Comparison of ENCODE assay signal across 1 cellular context in the genomic region with DNA sequence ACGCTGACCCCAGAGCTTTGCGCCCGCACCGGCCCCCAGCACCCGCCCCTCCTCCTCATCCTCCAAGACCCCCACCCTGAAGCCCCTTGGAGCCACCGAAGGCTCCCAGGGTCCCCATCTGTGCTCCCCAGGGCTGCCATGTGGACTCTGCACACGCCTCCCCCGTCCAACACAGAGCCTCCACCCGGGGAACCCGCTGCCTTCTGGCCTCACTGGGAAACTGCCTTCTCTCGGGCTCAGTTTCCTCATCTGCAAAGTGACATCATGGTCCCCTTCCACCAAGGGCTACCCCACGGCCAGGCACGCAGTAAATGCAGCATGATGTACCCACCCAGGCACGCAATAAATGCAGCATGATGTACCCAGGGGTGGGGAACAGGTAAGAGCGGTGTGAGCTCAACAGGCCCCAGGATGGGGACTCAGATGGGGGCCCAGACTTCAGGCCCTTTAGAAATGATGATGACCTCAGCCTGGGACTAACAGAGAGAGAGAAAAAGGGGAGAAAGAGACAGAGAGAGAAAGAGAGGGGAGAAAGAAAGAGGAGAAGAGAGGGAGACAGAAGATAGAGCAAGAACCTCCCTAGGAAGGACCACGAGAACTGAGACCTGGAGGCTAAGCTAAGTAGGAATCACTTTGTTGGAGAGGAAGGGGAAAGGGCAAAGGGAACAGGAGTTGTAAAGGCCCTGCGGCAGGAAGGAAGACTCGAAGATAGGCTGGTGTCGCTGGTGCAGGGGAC.
TF ChIP-seq lines count a peak whose summit lies in the region.

No MANE protein-coding gene starts in this region.

TF ChIP-seq in HepG2, 621 proteins besides CTCF, POLR2A, EP300 and RAD21 (continued from another document):
- TF ChIP-seq, protein P1, sequence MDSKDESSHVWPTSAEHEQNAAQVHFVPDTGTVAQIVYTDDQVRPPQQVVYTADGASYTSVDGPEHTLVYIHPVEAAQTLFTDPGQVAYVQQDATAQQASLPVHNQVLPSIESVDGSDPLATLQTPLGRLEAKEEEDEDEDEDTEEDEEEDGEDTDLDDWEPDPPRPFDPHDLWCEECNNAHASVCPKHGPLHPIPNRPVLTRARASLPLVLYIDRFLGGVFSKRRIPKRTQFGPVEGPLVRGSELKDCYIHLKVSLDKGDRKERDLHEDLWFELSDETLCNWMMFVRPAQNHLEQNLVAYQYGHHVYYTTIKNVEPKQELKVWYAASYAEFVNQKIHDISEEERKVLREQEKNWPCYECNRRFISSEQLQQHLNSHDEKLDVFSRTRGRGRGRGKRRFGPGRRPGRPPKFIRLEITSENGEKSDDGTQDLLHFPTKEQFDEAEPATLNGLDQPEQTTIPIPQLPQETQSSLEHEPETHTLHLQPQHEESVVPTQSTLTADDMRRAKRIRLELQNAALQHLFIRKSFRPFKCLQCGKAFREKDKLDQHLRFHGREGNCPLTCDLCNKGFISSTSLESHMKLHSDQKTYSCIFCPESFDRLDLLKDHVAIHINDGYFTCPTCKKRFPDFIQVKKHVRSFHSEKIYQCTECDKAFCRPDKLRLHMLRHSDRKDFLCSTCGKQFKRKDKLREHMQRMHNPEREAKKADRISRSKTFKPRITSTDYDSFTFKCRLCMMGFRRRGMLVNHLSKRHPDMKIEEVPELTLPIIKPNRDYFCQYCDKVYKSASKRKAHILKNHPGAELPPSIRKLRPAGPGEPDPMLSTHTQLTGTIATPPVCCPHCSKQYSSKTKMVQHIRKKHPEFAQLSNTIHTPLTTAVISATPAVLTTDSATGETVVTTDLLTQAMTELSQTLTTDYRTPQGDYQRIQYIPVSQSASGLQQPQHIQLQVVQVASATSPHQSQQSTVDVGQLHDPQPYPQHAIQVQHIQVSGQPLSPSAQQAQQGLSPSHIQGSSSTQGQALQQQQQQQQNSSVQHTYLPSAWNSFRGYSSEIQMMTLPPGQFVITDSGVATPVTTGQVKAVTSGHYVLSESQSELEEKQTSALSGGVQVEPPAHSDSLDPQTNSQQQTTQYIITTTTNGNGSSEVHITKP (CRISPR knock-in tag; IDR thresholded peaks at IDR 0.05; ENCODE audit: low read depth): no peak
- no peak for TF ChIP-seq TOPORS (CRISPR knock-in tag; IDR thresholded peaks at IDR 0.05)
- TF ChIP-seq, protein P2, sequence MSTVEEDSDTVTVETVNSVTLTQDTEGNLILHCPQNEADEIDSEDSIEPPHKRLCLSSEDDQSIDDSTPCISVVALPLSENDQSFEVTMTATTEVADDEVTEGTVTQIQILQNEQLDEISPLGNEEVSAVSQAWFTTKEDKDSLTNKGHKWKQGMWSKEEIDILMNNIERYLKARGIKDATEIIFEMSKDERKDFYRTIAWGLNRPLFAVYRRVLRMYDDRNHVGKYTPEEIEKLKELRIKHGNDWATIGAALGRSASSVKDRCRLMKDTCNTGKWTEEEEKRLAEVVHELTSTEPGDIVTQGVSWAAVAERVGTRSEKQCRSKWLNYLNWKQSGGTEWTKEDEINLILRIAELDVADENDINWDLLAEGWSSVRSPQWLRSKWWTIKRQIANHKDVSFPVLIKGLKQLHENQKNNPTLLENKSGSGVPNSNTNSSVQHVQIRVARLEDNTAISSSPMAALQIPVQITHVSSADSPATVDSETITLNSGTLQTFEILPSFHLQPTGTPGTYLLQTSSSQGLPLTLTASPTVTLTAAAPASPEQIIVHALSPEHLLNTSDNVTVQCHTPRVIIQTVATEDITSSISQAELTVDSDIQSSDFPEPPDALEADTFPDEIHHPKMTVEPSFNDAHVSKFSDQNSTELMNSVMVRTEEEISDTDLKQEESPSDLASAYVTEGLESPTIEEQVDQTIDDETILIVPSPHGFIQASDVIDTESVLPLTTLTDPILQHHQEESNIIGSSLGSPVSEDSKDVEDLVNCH (CRISPR knock-in tag; IDR thresholded peaks at IDR 0.05): no peak
- TF ChIP-seq, protein P3, sequence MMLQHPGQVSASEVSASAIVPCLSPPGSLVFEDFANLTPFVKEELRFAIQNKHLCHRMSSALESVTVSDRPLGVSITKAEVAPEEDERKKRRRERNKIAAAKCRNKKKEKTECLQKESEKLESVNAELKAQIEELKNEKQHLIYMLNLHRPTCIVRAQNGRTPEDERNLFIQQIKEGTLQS (CRISPR knock-in tag; IDR thresholded peaks at IDR 0.05): no peak
- TF ChIP-seq, protein P4, sequence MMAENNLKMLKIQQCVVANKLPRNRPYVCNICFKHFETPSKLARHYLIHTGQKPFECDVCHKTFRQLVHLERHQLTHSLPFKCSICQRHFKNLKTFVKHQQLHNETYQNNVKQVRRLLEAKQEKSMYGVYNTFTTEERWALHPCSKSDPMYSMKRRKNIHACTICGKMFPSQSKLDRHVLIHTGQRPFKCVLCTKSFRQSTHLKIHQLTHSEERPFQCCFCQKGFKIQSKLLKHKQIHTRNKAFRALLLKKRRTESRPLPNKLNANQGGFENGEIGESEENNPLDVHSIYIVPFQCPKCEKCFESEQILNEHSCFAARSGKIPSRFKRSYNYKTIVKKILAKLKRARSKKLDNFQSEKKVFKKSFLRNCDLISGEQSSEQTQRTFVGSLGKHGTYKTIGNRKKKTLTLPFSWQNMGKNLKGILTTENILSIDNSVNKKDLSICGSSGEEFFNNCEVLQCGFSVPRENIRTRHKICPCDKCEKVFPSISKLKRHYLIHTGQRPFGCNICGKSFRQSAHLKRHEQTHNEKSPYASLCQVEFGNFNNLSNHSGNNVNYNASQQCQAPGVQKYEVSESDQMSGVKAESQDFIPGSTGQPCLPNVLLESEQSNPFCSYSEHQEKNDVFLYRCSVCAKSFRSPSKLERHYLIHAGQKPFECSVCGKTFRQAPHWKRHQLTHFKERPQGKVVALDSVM (CRISPR knock-in tag; IDR thresholded peaks at IDR 0.05): peak; percentile 73
